Comparison of ENCODE assay signal across 15 cellular contexts in the genomic region with DNA sequence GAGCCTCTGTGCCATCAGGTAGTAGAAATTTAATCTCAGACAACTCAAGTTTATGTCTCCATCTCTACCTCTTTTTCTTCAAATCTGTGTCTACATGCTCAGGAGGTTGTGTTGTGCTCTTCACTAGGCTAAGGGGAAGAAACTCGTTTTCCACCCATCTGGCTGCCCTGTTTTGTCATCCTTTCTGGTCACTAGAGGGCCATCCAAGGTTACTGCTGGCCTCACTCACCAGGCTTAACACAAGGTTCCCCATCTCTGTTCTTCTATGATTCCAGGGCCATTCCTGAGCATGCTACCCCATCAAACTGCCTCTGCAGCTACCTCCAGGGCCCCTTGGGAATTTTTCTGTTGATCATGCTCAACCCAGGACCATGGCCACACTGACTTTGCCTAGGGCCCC.
A peak's percentile ranks its signal among the peaks of the same experiment; 100 is the strongest.
DNase-seq lines count a peak whose midpoint lies in the region; ATAC-seq and TF ChIP-seq lines count a peak whose summit lies in the region.
"Had no signal": no experiment of that assay in that cellular context is flagged by ENCODE, and none has a peak within 500 bp of the region (broad histone marks: within the 10 kb centered on the region; RNA-seq: fewer than 3 reads in every experiment).

No MANE protein-coding gene starts in this region.

- H3K9me3 Mint-ChIP-seq in neural progenitor cell: peaks cover 9% of the 10 kb centered on the region

- no peaks in the 10 kb centered on the region for H3K36me3 ChIP-seq in GM23248 (ENCODE audit: low read depth)
- no peaks in the 10 kb centered on the region for H3K36me3 ChIP-seq in cardiac muscle cell
- no peaks in the 10 kb centered on the region for H3K36me3 ChIP-seq in neural progenitor cell
- no peaks in the 10 kb centered on the region for H3K36me3 ChIP-seq in body of pancreas (replicated peaks in 1 of 2; ENCODE audit: insufficient read depth in 1 of 2, low read depth in 2 of 2)
- H3K36me3 ChIP-seq: ovary had no signal

- H3K27ac ChIP-seq in GM23248: no peak overlapping the region
- no peak overlapping the region for H3K27ac ChIP-seq in cardiac muscle cell
- H3K27ac ChIP-seq in neural progenitor cell: no peak overlapping the region
- no peak overlapping the region for H3K27ac ChIP-seq in body of pancreas
- H3K27ac ChIP-seq: epithelial cell of prostate, ovary had no signal

- intact Hi-C loops in body of pancreas (cut with DNase I): no loop called here

- H3K9me3 ChIP-seq in GM23248 (ENCODE audit: low read depth) (no peaks in the 10 kb centered on the region), cardiac muscle cell (ENCODE audit: low read depth) (no peaks in the 10 kb centered on the region), neural progenitor cell (ENCODE audit: low read depth) (no peaks in the 10 kb centered on the region), body of pancreas (no peaks in the 10 kb centered on the region)
- H3K9me3 ChIP-seq: ovary had no signal

- H3K27me3 Mint-ChIP-seq in neural progenitor cell (ENCODE audit: insufficient read depth, low read depth): peaks cover 3% of the 10 kb centered on the region
- H3K27me3 Mint-ChIP-seq: CD4-positive, CD25-positive, alpha-beta regulatory T cell had no signal

- TF ChIP-seq CTCF in cardiac muscle cell (IDR thresholded peaks at IDR 0.05; ENCODE audit: low read depth, low read length): peak; percentile 37
- peak; percentile 40 for TF ChIP-seq CTCF in neural progenitor cell (IDR thresholded peaks at IDR 0.05)
- TF ChIP-seq CTCF in body of pancreas (IDR thresholded peaks at IDR 0.05): no peak

- H3K79me2 ChIP-seq in GM23248 (ENCODE audit: insufficient read depth) (no peaks in the 10 kb centered on the region), neural progenitor cell (ENCODE audit: low read depth) (no peaks in the 10 kb centered on the region)

- ATAC-seq in SK-N-SH treated with all-trans-retinoic acid at 6 μM for 48 hours (peak; percentile 42; the same call in 1 of the 3 replicates), body of pancreas (no peak)

- WGBS in GM23248 (ENCODE audit: low coverage in 1 of 2, low lambda C conversion rate in 2 of 2, missing lambda C conversion rate in 2 of 2), 2 experiments: 5 to 12% methylated on average over 1 of the region's 1 CpG
- WGBS in body of pancreas, 2 donors: 5 to 6% methylated on average over 1 of the region's 1 CpG

- H3K4me2 ChIP-seq in GM23248 (ENCODE audit: unreplicated experiment): no peak overlapping the region
- no peak overlapping the region for H3K4me2 ChIP-seq in neural progenitor cell

- no peak for TF ChIP-seq POLR2A in body of pancreas (IDR thresholded peaks at IDR 0.05)

- H3F3A ChIP-seq in GM23248 (ENCODE audit: insufficient read depth) (no peaks in the 10 kb centered on the region), neural progenitor cell (ENCODE audit: low read depth) (no peaks in the 10 kb centered on the region)

- H3K27me3 ChIP-seq in GM23248 (replicated peaks; ENCODE audit: insufficient read depth): no peaks in the 10 kb centered on the region
- H3K27me3 ChIP-seq in cardiac muscle cell: no peaks in the 10 kb centered on the region
- no peaks in the 10 kb centered on the region for H3K27me3 ChIP-seq in neural progenitor cell
- H3K27me3 ChIP-seq in body of pancreas: no peaks in the 10 kb centered on the region
- H3K27me3 ChIP-seq: ovary had no signal

- peak; percentile 16 for DNase-seq in GM23248
- DNase-seq in cardiac muscle cell (ENCODE audit: low read depth in 1 of 2, low spot score in 1 of 2): peak; percentile 35 to 47
- peak; percentile 27 for DNase-seq in neural progenitor cell (ENCODE audit: low spot score)
- DNase-seq in body of pancreas: no peak
- no peak for DNase-seq in NCI-H446 treated with DMSO at 0.1 percent for 48 hours (lab: John Stamatoyannopoulos, UW)
- no peak for DNase-seq in NCI-H2107 treated with DMSO at 0.1 percent for 48 hours (lab: John Stamatoyannopoulos, UW; ENCODE audit: unreplicated experiment)
- no peak for DNase-seq in D341Med (ENCODE audit: low spot score)
- DNase-seq: activated CD8-positive, alpha-beta memory T cell treated with anti-CD3 and anti-CD28 coated beads, Interleukin-2, amount 50 U/mL, for 4 hours; amniotic stem cell; CD4-positive, CD25-positive, alpha-beta regulatory T cell; NCI-H1092 treated with DMSO at 0.1 percent for 48 hours; T-helper 1 cell had no signal

- H3K4me3 ChIP-seq in GM23248 (no peak overlapping the region), cardiac muscle cell (no peak overlapping the region), neural progenitor cell (no peak overlapping the region), body of pancreas (no peak overlapping the region)
- H3K4me3 ChIP-seq: ovary had no signal

- H3K4me1 Mint-ChIP-seq in neural progenitor cell: peaks cover 10% of the 10 kb centered on the region
- H3K4me1 Mint-ChIP-seq: CD4-positive, CD25-positive, alpha-beta regulatory T cell had no signal

- H3K4me1 ChIP-seq in GM23248 (ENCODE audit: insufficient read depth): no peaks in the 10 kb centered on the region
- no peaks in the 10 kb centered on the region for H3K4me1 ChIP-seq in cardiac muscle cell (ENCODE audit: low read depth)
- H3K4me1 ChIP-seq in neural progenitor cell: no peaks in the 10 kb centered on the region
- no peaks in the 10 kb centered on the region for H3K4me1 ChIP-seq in body of pancreas

- H3K9ac ChIP-seq in GM23248: no peak overlapping the region
- H3K9ac ChIP-seq in neural progenitor cell: no peak overlapping the region

- H4K20me1 ChIP-seq in GM23248 (ENCODE audit: insufficient read depth) (no peaks in the 10 kb centered on the region), neural progenitor cell (ENCODE audit: low read depth) (no peaks in the 10 kb centered on the region)

- H3K9me2 ChIP-seq in GM23248 (ENCODE audit: insufficient read depth): no peaks in the 10 kb centered on the region

- H2AFZ ChIP-seq in GM23248: no peak overlapping the region
- no peak overlapping the region for H2AFZ ChIP-seq in neural progenitor cell (replicated peaks)

- in situ Hi-C loops in GM23248 (cut with MboI): no loop called here

- peak overlapping the region; percentile 55 for H3K4me3 Mint-ChIP-seq in neural progenitor cell
- H3K4me3 Mint-ChIP-seq: CD4-positive, CD25-positive, alpha-beta regulatory T cell had no signal

- H3K36me3 Mint-ChIP-seq in neural progenitor cell: no peaks in the 10 kb centered on the region
- H3K36me3 Mint-ChIP-seq: CD4-positive, CD25-positive, alpha-beta regulatory T cell had no signal

- no peak overlapping the region for H3K27ac Mint-ChIP-seq in neural progenitor cell
- H3K27ac Mint-ChIP-seq: CD4-positive, CD25-positive, alpha-beta regulatory T cell had no signal

TF ChIP-seq in SK-N-SH treated with all-trans-retinoic acid at 6 μM for 48 hours, 23 proteins besides CTCF, POLR2A, EP300 and RAD21 (continues in another document):
- no peak for TF ChIP-seq TSHZ2 (CRISPR knock-in tag; IDR thresholded peaks at IDR 0.05)
- TF ChIP-seq CSRNP3 (CRISPR knock-in tag; IDR thresholded peaks at IDR 0.05): no peak
- no peak for TF ChIP-seq ZFP3 (CRISPR knock-in tag; IDR thresholded peaks at IDR 0.05)
- no peak for TF ChIP-seq ZC3H10 (CRISPR knock-in tag; IDR thresholded peaks at IDR 0.05)
- TF ChIP-seq ZNF565 (CRISPR knock-in tag; conservative IDR thresholded peaks at IDR 0.05; ENCODE audit: low read depth): no peak
- TF ChIP-seq ARNTL (CRISPR knock-in tag; IDR thresholded peaks at IDR 0.05; ENCODE audit: borderline replicate concordance, low read depth): no peak
- no peak for TF ChIP-seq PPARA (CRISPR knock-in tag; IDR thresholded peaks at IDR 0.05; ENCODE audit: borderline replicate concordance)
- TF ChIP-seq GLIS3 (CRISPR knock-in tag; IDR thresholded peaks at IDR 0.05): no peak
- no peak for TF ChIP-seq ZFP30 (CRISPR knock-in tag; IDR thresholded peaks at IDR 0.05)

Comparison
In these comparisons a context has a peak if more than half of its experiments do, and no peak if none do; other contexts are left out.
1. DNase-seq: peak in GM23248 (single experiment), cardiac muscle cell (2 of 2) and neural progenitor cell (single experiment); none in body of pancreas (0 of 4), NCI-H446 treated with DMSO at 0.1 percent for 48 hours (single experiment), NCI-H2107 treated with DMSO at 0.1 percent for 48 hours (single experiment) and D341Med (single experiment).
2. CTCF ChIP-seq: peak in cardiac muscle cell (single experiment) and neural progenitor cell (single experiment); none in body of pancreas (0 of 7).